ENCODE assay signal across 8 cellular contexts in genomic region chr12:53381739-53382630, GRCh38. TPM values are rescaled to one million over a fixed set of nuclear protein-coding genes. Genes with fewer than 3 reads are reported as not detected.
A peak's percentile ranks its signal among the peaks of the same experiment; 100 is the strongest.
DNase-seq lines count a peak whose midpoint lies in the region; ATAC-seq and TF ChIP-seq lines count a peak whose summit lies in the region.

No MANE protein-coding gene starts in this region.

- H3K27me3 ChIP-seq in HUES6 (ENCODE audit: control insufficient read depth, insufficient read depth, low read length): no peaks in the 10 kb centered on the region
- no peaks in the 10 kb centered on the region for H3K27me3 ChIP-seq in ectodermal cell (ENCODE audit: control insufficient read depth, insufficient read depth, low read length, poor library complexity, severe bottlenecking)
- no peaks in the 10 kb centered on the region for H3K27me3 ChIP-seq in thoracic aorta (replicated peaks; ENCODE audit: insufficient read depth)

- ATAC-seq in thoracic aorta (ENCODE audit: insufficient number of reproducible peaks, low FRiP score, low read depth): no peak
- no peak for ATAC-seq in GM21825 (IDR thresholded peaks at IDR 0.05; ENCODE audit: unreplicated experiment)
- ATAC-seq in GM18511 (IDR thresholded peaks at IDR 0.05; ENCODE audit: unreplicated experiment): no peak

- H3K36me3 ChIP-seq in HUES6 (ENCODE audit: control insufficient read depth, insufficient read depth, low read length): peaks cover 39% of the 10 kb centered on the region
- peaks cover 20% of the 10 kb centered on the region for H3K36me3 ChIP-seq in ectodermal cell (ENCODE audit: control insufficient read depth, insufficient read depth, low read length)
- peaks cover 24% of the 10 kb centered on the region for H3K36me3 ChIP-seq in thoracic aorta

- peak overlapping the region; percentile 82 for H3K9ac ChIP-seq in HUES6 (ENCODE audit: low read length)

- peak; percentile 13 for TF ChIP-seq CTCF in thoracic aorta (IDR thresholded peaks at IDR 0.05)

- WGBS in ectodermal cell, 2 experiments: 76% methylated on average over 9 of the region's 9 CpGs

- H3K9me3 ChIP-seq in HUES6 (ENCODE audit: control insufficient read depth, insufficient read depth, low read depth, low read length): no peaks in the 10 kb centered on the region
- no peaks in the 10 kb centered on the region for H3K9me3 ChIP-seq in ectodermal cell (ENCODE audit: control insufficient read depth, low read length)
- H3K9me3 ChIP-seq in thoracic aorta: no peaks in the 10 kb centered on the region

- H3K4me3 ChIP-seq in HUES6 (ENCODE audit: low read depth, low read length): peak overlapping the region; percentile 76
- H3K4me3 ChIP-seq in ectodermal cell (ENCODE audit: insufficient read depth, low read depth, low read length): peak overlapping the region; percentile 57
- peak overlapping the region; percentile 85 for H3K4me3 ChIP-seq in thoracic aorta

- in situ Hi-C loops in Caki2 (cut with HindIII; ENCODE audit: low pct_unique_long_range_greater_than_20kb, low sequenced_read_pairs): no loop called here

- H3K4me1 ChIP-seq in HUES6 (ENCODE audit: control insufficient read depth, insufficient read depth, low read length) (peaks cover 35% of the 10 kb centered on the region), ectodermal cell (ENCODE audit: control insufficient read depth, insufficient read depth, low read length) (peaks cover 36% of the 10 kb centered on the region), thoracic aorta (ENCODE audit: control insufficient read depth in 1 of 2, low read depth in 2 of 2) (peaks cover 55 to 66% of the 10 kb centered on the region in 2 donors)

- peak overlapping the region; percentile 90 for H3K27ac ChIP-seq in HUES6 (ENCODE audit: low read depth, low read length)
- no peak overlapping the region for H3K27ac ChIP-seq in ectodermal cell (ENCODE audit: insufficient read depth, low read depth, low read length, poor library complexity, severe bottlenecking)
- H3K27ac ChIP-seq in thoracic aorta: peak overlapping the region; percentile 66 to 95

- DNase-seq in Caki2 (ENCODE audit: low read depth): peak; percentile 95
- peak; percentile 45 for DNase-seq in UCSD-AML1 (lab: John Stamatoyannopoulos, UW; ENCODE audit: unreplicated experiment)
- DNase-seq in medulla oblongata (ENCODE audit: extremely low spot score): peak; percentile 75
- DNase-seq in thoracic aorta (ENCODE audit: low spot score): no peak

RNA-seq across cellular contexts. Expression of gene SP1, which starts 2.0 kb away (rescaled TPM):
- 23.3 and 39.3 TPM in 2 replicates for total RNA-seq in Caki2 (2014; rRNA removed; shearing (Covaris generic); ENCODE audit: low replicate concordance)
- 84.9 TPM for polyA plus RNA-seq in ectodermal cell (2013, experiment 1 of 4)
- 91.3 TPM for polyA plus RNA-seq in ectodermal cell (2013, experiment 2 of 4)
- 56.6 TPM for polyA plus RNA-seq in ectodermal cell (2013, experiment 3 of 4)
- 67.5 TPM for polyA plus RNA-seq in ectodermal cell (2013, experiment 4 of 4)
- 10 to 100 TPM; 50.9 to 65.6 TPM for total RNA-seq in thoracic aorta

RNA-seq across cellular contexts. Expression of gene AMHR2, which starts 41.7 kb away (rescaled TPM):
- total RNA-seq in Caki2 (2014; rRNA removed; shearing (Covaris generic); ENCODE audit: low replicate concordance): not detected in 2 replicates
- 4.1 TPM for polyA plus RNA-seq in ectodermal cell (2013, experiment 1 of 4)
- polyA plus RNA-seq in ectodermal cell (2013, experiment 2 of 4): 6.9 TPM
- 3.1 TPM for polyA plus RNA-seq in ectodermal cell (2013, experiment 3 of 4)
- polyA plus RNA-seq in ectodermal cell (2013, experiment 4 of 4): 3.3 TPM
- total RNA-seq in thoracic aorta: under 1 TPM in 1 of 2 donors, not detected in 1; 0.27 TPM

RNA-seq across cellular contexts. Expression of gene SP7, which starts 45.8 kb away (rescaled TPM):
- not detected in 2 replicates for total RNA-seq in Caki2 (2014; rRNA removed; shearing (Covaris generic); ENCODE audit: low replicate concordance)
- 1.7 TPM for polyA plus RNA-seq in ectodermal cell (2013, experiment 1 of 4)
- 1.7 TPM for polyA plus RNA-seq in ectodermal cell (2013, experiment 2 of 4)
- polyA plus RNA-seq in ectodermal cell (2013, experiment 3 of 4): 1.3 TPM
- 1.4 TPM for polyA plus RNA-seq in ectodermal cell (2013, experiment 4 of 4)
- not detected for total RNA-seq in thoracic aorta

RNA-seq across cellular contexts. Expression of gene PRR13, which starts 59.5 kb away (rescaled TPM):
- 151 and 174 TPM in 2 replicates for total RNA-seq in Caki2 (2014; rRNA removed; shearing (Covaris generic); ENCODE audit: low replicate concordance)
- polyA plus RNA-seq in ectodermal cell (2013, experiment 1 of 4): 92.2 TPM
- polyA plus RNA-seq in ectodermal cell (2013, experiment 2 of 4): 99.3 TPM
- 75.8 TPM for polyA plus RNA-seq in ectodermal cell (2013, experiment 3 of 4)
- 91.5 TPM for polyA plus RNA-seq in ectodermal cell (2013, experiment 4 of 4)
- total RNA-seq in thoracic aorta: 10 to 100 TPM; 53.6 to 86.2 TPM
